Comparison of ENCODE assay signal across 1 cellular context in the genomic region with DNA sequence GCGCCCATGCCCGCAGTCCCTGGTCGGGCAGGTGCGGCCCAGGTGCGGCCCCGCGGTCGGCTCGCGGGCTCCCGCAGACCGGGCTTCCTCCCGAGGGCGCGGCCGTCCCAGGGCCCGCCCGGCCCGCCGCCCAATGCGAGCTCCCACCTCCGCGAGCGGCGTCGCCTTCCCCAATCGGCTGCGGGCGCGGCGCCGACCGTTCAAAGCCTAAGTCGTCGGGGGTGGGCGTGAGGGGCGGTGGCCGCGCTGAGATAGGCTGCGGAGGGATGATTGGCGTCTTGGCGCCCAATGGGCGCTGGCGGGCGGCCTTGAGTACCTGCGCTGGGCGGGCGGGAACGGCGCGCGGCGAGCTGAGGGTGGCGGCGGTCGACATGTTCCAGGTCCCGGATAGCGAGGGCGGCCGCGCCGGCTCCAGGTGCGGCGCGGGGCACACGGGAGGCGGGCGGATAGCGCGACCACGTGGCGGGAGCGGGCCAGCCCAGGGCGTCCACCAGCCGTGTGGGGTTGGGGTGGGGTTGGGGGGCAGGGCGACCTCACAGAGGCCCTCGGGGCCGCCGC.
TF ChIP-seq lines count a peak whose summit lies in the region.

A gene with protein sequence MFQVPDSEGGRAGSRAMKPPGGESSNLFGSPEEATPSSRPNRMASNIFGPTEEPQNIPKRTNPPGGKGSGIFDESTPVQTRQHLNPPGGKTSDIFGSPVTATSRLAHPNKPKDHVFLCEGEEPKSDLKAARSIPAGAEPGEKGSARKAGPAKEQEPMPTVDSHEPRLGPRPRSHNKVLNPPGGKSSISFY (plus strand): TSS at position 338 of the 558 bp plus-strand sequence. CDS start 34 bp downstream, at position 372.

TF ChIP-seq in K562, 482 proteins besides CTCF, POLR2A, EP300 and RAD21 (continued from another document):
- TF ChIP-seq ARID4B (CRISPR knock-in tag; IDR thresholded peaks at IDR 0.05) (no peak), ZNF717 (CRISPR knock-in tag; IDR thresholded peaks at IDR 0.05) (no peak), ZBTB40 (IDR thresholded peaks at IDR 0.05) (no peak), ZBTB40 (CRISPR knock-in tag; IDR thresholded peaks at IDR 0.05) (no peak), TSC22D4 (tag; IDR thresholded peaks at IDR 0.05) (no peak), ZNF778 (CRISPR knock-in tag; IDR thresholded peaks at IDR 0.05) (no peak), CTBP1 (IDR thresholded peaks at IDR 0.05; ENCODE audit: borderline replicate concordance) (peak; percentile 100), HSF4 (CRISPR knock-in tag; IDR thresholded peaks at IDR 0.05; ENCODE audit: borderline replicate concordance) (no peak)
